Comparison of ENCODE assay signal across 9 cellular contexts in genomic region chr7:108660465-108660864, GRCh38.
DNase-seq lines count a peak whose midpoint lies in the region; ATAC-seq, FAIRE-seq and TF ChIP-seq lines count a peak whose summit lies in the region.
"Had no signal": no experiment of that assay in that cellular context is flagged by ENCODE, and none has a peak within 500 bp of the region (broad histone marks: within the 10 kb centered on the region; RNA-seq: fewer than 3 reads in every experiment).

No MANE protein-coding gene starts in this region.

- in situ Hi-C loops in GM12878 (cut with MboI) = no loop called here

- H3K36me3 Mint-ChIP-seq in mesothelial cell of epicardium = no peaks in the 10 kb centered on the region

- H3K4me3 ChIP-seq in Loucy (ENCODE audit: low read length, poor library complexity, severe bottlenecking) (no peak overlapping the region), GM12878 (no peak overlapping the region)

- H3F3A ChIP-seq in Loucy (ENCODE audit: low read depth) = no peaks in the 10 kb centered on the region

- TF ChIP-seq CTCF in D721Med (IDR thresholded peaks at IDR 0.05; ENCODE audit: insufficient read depth, missing control alignments) (peak; percentile 38), Loucy (conservative IDR thresholded peaks at IDR 0.05; ENCODE audit: low read length) (peak; percentile 48), GM12878 (IDR thresholded peaks at IDR 0.05 in 2 of 3, conservative IDR thresholded peaks at IDR 0.05 in 1 of 3; ENCODE audit: control insufficient read depth in 2 of 3, extremely low read depth in 1 of 3, insufficient read depth in 1 of 3, low read depth in 3 of 3, low read length in 3 of 3) (no peak; a peak in 1 of 6 replicates), mesothelial cell of epicardium (IDR thresholded peaks at IDR 0.05; ENCODE audit: unreplicated experiment) (peak; percentile 34)

- TF ChIP-seq EP300 in GM12878 (IDR thresholded peaks at IDR 0.05; ENCODE audit: borderline replicate concordance in 1 of 2, control insufficient read depth in 1 of 2, low read depth in 2 of 2, low read length in 2 of 2) = no peak

- H3K4me3 Mint-ChIP-seq in mesothelial cell of epicardium = no peak overlapping the region

- peak; percentile 24; the same call in 1 of the 2 replicates for TF ChIP-seq RAD21 in GM12878 (IDR thresholded peaks at IDR 0.05; ENCODE audit: insufficient read depth, low read depth, low read length)

- CTCF ChIA-PET in GM12878 (lab: Yijun Ruan, JAX) = no interaction called here

- no peaks in the 10 kb centered on the region for H3K36me3 ChIP-seq in Loucy (ENCODE audit: insufficient read depth, low read length)
- H3K36me3 ChIP-seq in GM12878 (ENCODE audit: control insufficient read depth in 2 of 2, insufficient read depth in 2 of 2, low read length in 1 of 2) = no peaks in the 10 kb centered on the region

- WGBS in GM12878 (ENCODE audit: insufficient coverage, insufficient replicate concordance, low lambda C conversion rate, missing lambda C conversion rate) = 74% methylated on average over 3 of the region's 3 CpGs

- intact Hi-C loops in GM12878 (cut with micrococcal nuclease; ENCODE audit: unreplicated experiment) = no loop called here

- H3K27me3 ChIP-seq in Loucy (ENCODE audit: insufficient read depth, low read length, poor library complexity, severe bottlenecking) = no peaks in the 10 kb centered on the region
- no peaks in the 10 kb centered on the region; a peak in 1 of 4 replicates for H3K27me3 ChIP-seq in GM12878 (replicated peaks in 1 of 2; ENCODE audit: control insufficient read depth in 2 of 2, insufficient read depth in 2 of 2, low read length in 1 of 2)

- SMC1A ChIA-PET in GM12878 (lab: Charles Lee; ENCODE audit: uncharacterized antibody, unreplicated experiment) = interaction anchor here (0.7 kb wide), 1 partner anchor 36 kb away, joined by 3 read pairs; no protein-coding TSS in a partner anchor

- H3K9ac ChIP-seq in Loucy (ENCODE audit: low read depth, low read length, poor library complexity, severe bottlenecking) (no peak overlapping the region), GM12878 (ENCODE audit: control insufficient read depth, insufficient read depth, low read length) (no peak overlapping the region)

- DNase-seq in D721Med (ENCODE audit: insufficient read length, low spot score) (no peak), GM12878 (ENCODE audit: low read depth, low spot score) (no peak), mesothelial cell of epicardium (ENCODE audit: low spot score in 2 of 2, unreplicated experiment in 2 of 2) (no peak)
- DNase-seq in activated CD4-positive, alpha-beta T cell treated with anti-CD3 and anti-CD28 coated beads for 4 hours = no peak

- no peaks in the 10 kb centered on the region for H3K79me2 ChIP-seq in Loucy (ENCODE audit: insufficient read depth, low read length)
- no peaks in the 10 kb centered on the region for H3K79me2 ChIP-seq in GM12878 (ENCODE audit: control insufficient read depth, insufficient read depth, low read length)

- no peak overlapping the region for H3K27ac ChIP-seq in GM12878 (ENCODE audit: control insufficient read depth, insufficient read depth)

- H3K27me3 Mint-ChIP-seq in mesothelial cell of epicardium (ENCODE audit: low read depth) = peaks cover 6% of the 10 kb centered on the region

- POLR2A ChIA-PET in GM12878 (lab: Charles Lee) = no interaction called here

- H3K4me1 Mint-ChIP-seq in mesothelial cell of epicardium = peaks cover 6% of the 10 kb centered on the region

- TF ChIP-seq POLR2A in GM12878 (IDR thresholded peaks at IDR 0.05; ENCODE audit: low read depth, low read length) = no peak

- no peak overlapping the region for H3K4me2 ChIP-seq in Loucy (ENCODE audit: low read depth, low read length, poor library complexity, severe bottlenecking)
- no peak overlapping the region for H3K4me2 ChIP-seq in GM12878 (ENCODE audit: control insufficient read depth, insufficient read depth)

- no peak overlapping the region for H3K27ac Mint-ChIP-seq in mesothelial cell of epicardium

- H3K9me3 ChIP-seq in Loucy (ENCODE audit: insufficient read depth, low read depth, low read length) (no peaks in the 10 kb centered on the region), GM12878 (replicated peaks; ENCODE audit: control insufficient read depth, insufficient read depth, low read length) (no peaks in the 10 kb centered on the region)

- no peaks in the 10 kb centered on the region for H3K9me3 Mint-ChIP-seq in mesothelial cell of epicardium

- BruUV-seq in GM12878 (replicated peaks; lab: Mats Ljungman, UMichigan) = no TSS peak

- no peak overlapping the region for H2AFZ ChIP-seq in Loucy (ENCODE audit: low read length)
- H2AFZ ChIP-seq in GM12878 (ENCODE audit: control insufficient read depth, low read depth, low read length) = no peak overlapping the region

- RAD21 ChIA-PET in GM12878 (lab: Charles Lee; ENCODE audit: unreplicated experiment) = no interaction called here

- H4K20me1 ChIP-seq in Loucy (ENCODE audit: insufficient read depth, low read length, poor library complexity, severe bottlenecking) (no peaks in the 10 kb centered on the region), GM12878 (ENCODE audit: control insufficient read depth, insufficient read depth) (no peaks in the 10 kb centered on the region)

- H3K4me1 ChIP-seq in Loucy (ENCODE audit: insufficient read depth, low read length, poor library complexity, severe bottlenecking) = no peaks in the 10 kb centered on the region
- H3K4me1 ChIP-seq in GM12878 (ENCODE audit: control insufficient read depth, insufficient read depth, low read length) = no peaks in the 10 kb centered on the region

- FAIRE-seq in D721Med (lab: Jason Lieb, UNC) (no peak), GM12878 (lab: Jason Lieb, UNC) (no peak)
- FAIRE-seq: endometrium had no signal

- ATAC-seq in GM12878 (no peak), HG03175 (IDR thresholded peaks at IDR 0.05; ENCODE audit: unreplicated experiment) (no peak), esophagus mucosa (no peak), HG02759 (IDR thresholded peaks at IDR 0.05; ENCODE audit: unreplicated experiment) (no peak)

- no peaks in the 10 kb centered on the region for H3K9me2 ChIP-seq in Loucy (replicated peaks; ENCODE audit: low read depth, low read length)

TF ChIP-seq in GM12878, 131 proteins besides CTCF, POLR2A, EP300 and RAD21 (continues in another document):
- TF ChIP-seq RB1 (IDR thresholded peaks at IDR 0.05; ENCODE audit: borderline replicate concordance) (no peak), SKIL (IDR thresholded peaks at IDR 0.05; ENCODE audit: low read depth, poor library complexity, severe bottlenecking) (no peak), BCL11A (IDR thresholded peaks at IDR 0.05; ENCODE audit: low read depth, low read length) (no peak), SMC3 (IDR thresholded peaks at IDR 0.05; ENCODE audit: borderline replicate concordance, low read length) (no peak), MEF2A (IDR thresholded peaks at IDR 0.05; ENCODE audit: insufficient read depth, low read depth, low read length) (no peak), CEBPZ (IDR thresholded peaks at IDR 0.05; ENCODE audit: low read depth, low read length) (no peak), GATAD2B (conservative IDR thresholded peaks at IDR 0.05; ENCODE audit: low read depth) (no peak), ZSCAN29 (IDR thresholded peaks at IDR 0.05) (no peak), E2F4 (IDR thresholded peaks at IDR 0.05; ENCODE audit: low read depth, low read length) (no peak), FOXM1 (IDR thresholded peaks at IDR 0.05; ENCODE audit: low read depth, low read length) (no peak)

Comparison
In these comparisons a context has a peak if more than half of its experiments do, and no peak if none do; other contexts are left out.
1. CTCF ChIP-seq: peak in D721Med (single experiment), Loucy (single experiment) and mesothelial cell of epicardium (single experiment); none in GM12878 (0 of 3).